ENCODE assay signal across 8 cellular contexts in the genomic region with DNA sequence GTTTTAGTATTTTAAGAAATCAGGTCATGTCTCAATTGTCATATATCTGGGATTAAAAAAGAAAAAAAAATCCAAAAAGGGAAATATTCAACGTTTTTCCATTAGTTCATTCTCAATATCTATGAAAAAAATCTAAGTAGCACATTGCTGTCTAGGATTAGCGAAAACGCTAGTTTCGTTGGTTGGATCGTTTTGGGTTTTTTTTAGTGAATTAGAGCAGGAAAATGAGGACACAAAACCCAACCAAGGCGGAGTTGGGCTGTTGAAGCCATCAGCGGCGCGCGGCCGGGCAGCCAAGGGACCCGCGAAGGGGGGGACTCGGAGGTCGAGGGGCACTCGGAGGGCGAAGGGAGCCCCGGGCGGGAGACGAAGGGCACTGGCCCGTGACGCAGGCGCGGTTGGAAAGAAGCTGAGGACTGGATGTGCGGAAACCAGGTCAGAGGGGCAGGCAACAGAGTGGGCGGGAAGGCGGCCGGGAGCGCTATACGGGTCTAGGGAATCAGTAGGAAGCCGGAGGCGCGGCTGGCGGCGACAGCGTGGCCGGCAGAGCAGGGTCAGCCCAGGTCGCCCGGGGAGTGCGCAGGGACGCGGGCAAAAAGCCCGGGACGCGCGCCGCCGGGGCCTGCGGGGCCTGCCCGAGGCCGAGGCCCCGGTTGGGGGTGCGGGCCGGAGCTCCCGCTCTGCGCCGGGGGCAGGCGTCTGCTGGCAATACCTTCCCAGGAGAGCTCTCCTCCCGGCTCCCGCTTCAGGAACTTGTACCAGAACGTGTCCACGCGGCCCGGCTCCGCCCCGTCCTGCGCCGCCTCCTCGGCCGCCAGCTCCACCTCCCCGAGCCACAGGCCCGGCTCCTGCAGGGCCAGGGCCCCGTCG. TPM values are rescaled to one million over a fixed set of nuclear protein-coding genes. Genes with fewer than 3 reads are reported as not detected.
DNase-seq lines count a peak whose midpoint lies in the region; ATAC-seq and TF ChIP-seq lines count a peak whose summit lies in the region.

No MANE protein-coding gene starts in this region.

- H3K9me3 Mint-ChIP-seq in activated T-cell treated with anti-CD3 and anti-CD28 coated beads, Interleukin-2, amount 50 U/mL, for 24 hours: peaks cover 8% of the 10 kb centered on the region

- H3K9me3 ChIP-seq in OCI-LY7 (ENCODE audit: low read length) (peaks cover 12% of the 10 kb centered on the region; the same call in 1 of the 2 replicates), muscle layer of duodenum (ENCODE audit: control insufficient read depth in 1 of 2, low read length in 2 of 2) (no peaks in the 10 kb centered on the region)

- H3K36me3 ChIP-seq in OCI-LY7 (ENCODE audit: insufficient read depth, low read length) (peaks cover 17% of the 10 kb centered on the region), muscle layer of duodenum (ENCODE audit: control insufficient read depth in 1 of 2, insufficient read depth in 2 of 2, low read length in 2 of 2) (peaks cover 0 to 8% of the 10 kb centered on the region in 2 donors)

- BruUV-seq in OCI-LY7 (replicated peaks; lab: Mats Ljungman, UMichigan): no TSS peak

- no peak for TF ChIP-seq CTCF in OCI-LY7 (conservative IDR thresholded peaks at IDR 0.05; ENCODE audit: low read length)

- H3K27me3 ChIP-seq in muscle layer of duodenum (ENCODE audit: low read depth, low read length): no peaks in the 10 kb centered on the region

- peaks cover 14% of the 10 kb centered on the region for H3K36me3 Mint-ChIP-seq in activated T-cell treated with anti-CD3 and anti-CD28 coated beads, Interleukin-2, amount 50 U/mL, for 24 hours (ENCODE audit: low read depth)

- H3K4me3 ChIP-seq in OCI-LY7 (ENCODE audit: low read depth, low read length, poor library complexity, severe bottlenecking) (peak overlapping the region; percentile 91), muscle layer of duodenum (ENCODE audit: low read depth in 1 of 2, low read length in 2 of 2) (peak overlapping the region; percentile 82 to 89)

- H3K4me1 Mint-ChIP-seq in activated T-cell treated with anti-CD3 and anti-CD28 coated beads, Interleukin-2, amount 50 U/mL, for 24 hours (ENCODE audit: low read depth): peaks cover 37% of the 10 kb centered on the region

- no peaks in the 10 kb centered on the region for H4K20me1 ChIP-seq in OCI-LY7 (ENCODE audit: insufficient read depth, low read length)

- ATAC-seq in GM21529 (IDR thresholded peaks at IDR 0.05; ENCODE audit: unreplicated experiment): peak; percentile 65
- ATAC-seq in esophagus mucosa: peak; percentile 98

- POLR2A ChIA-PET in OCI-LY7 (lab: Charles Lee): interaction anchor here (0.6 to 3.6 kb wide), 15 partner anchors 8 to 230 kb away, joined by 3 to 23 read pairs (median 4); partner anchors contain the start of genes FBXO30 and SHPRH

- H3K4me1 ChIP-seq in OCI-LY7 (ENCODE audit: insufficient read depth, low read length, poor library complexity, severe bottlenecking) (peaks cover 21% of the 10 kb centered on the region), muscle layer of duodenum (ENCODE audit: control insufficient read depth in 1 of 2, insufficient read depth in 2 of 2, low read length in 2 of 2) (peaks cover 17 to 19% of the 10 kb centered on the region in 2 donors)

- DNase-seq in DMS 273 (lab: John Stamatoyannopoulos, UW; ENCODE audit: unreplicated experiment) (peak; percentile 96), HuH-7.5 (ENCODE audit: low spot score) (peak; percentile 67), OCI-LY7 (ENCODE audit: low spot score) (peak; percentile 78)
- DNase-seq in activated T-cell treated with anti-CD3 and anti-CD28 coated beads, Interleukin-2, amount 50 U/mL, for 24 hours: peak; percentile 89
- peak; percentile 50 to 75 for DNase-seq in stimulated activated CD8-positive, alpha-beta memory T cell treated with anti-CD3 and anti-CD28 coated beads, Interleukin-7, amount 100 ng/mL, for 4 hours (ENCODE audit: low read depth in 2 of 2)

- no peaks in the 10 kb centered on the region for H3K9me2 ChIP-seq in OCI-LY7 (ENCODE audit: insufficient read depth, low read length)

- peak overlapping the region; percentile 97 for H3K27ac Mint-ChIP-seq in activated T-cell treated with anti-CD3 and anti-CD28 coated beads, Interleukin-2, amount 50 U/mL, for 24 hours

- H3K79me2 ChIP-seq in OCI-LY7 (ENCODE audit: insufficient read depth, low read depth, low read length): peaks cover 47% of the 10 kb centered on the region; the same call in 1 of the 2 replicates

- H3K27me3 Mint-ChIP-seq in activated T-cell treated with anti-CD3 and anti-CD28 coated beads, Interleukin-2, amount 50 U/mL, for 24 hours: no peaks in the 10 kb centered on the region

- H3K27ac ChIP-seq in OCI-LY7 (ENCODE audit: low read depth, low read length, poor library complexity, severe bottlenecking) (peak overlapping the region; percentile 86), muscle layer of duodenum (ENCODE audit: low read length) (peak overlapping the region; percentile 96)

- intact Hi-C loops in OCI-LY7 (cut with micrococcal nuclease; ENCODE audit: unreplicated experiment): loop anchor here (1.0 to 10.0 kb wide), 5 partner anchors 131 to 1520 kb away; partner anchors contain the start of gene SHPRH

- H2AFZ ChIP-seq in OCI-LY7 (ENCODE audit: low read length): peak overlapping the region; percentile 84

- CTCF ChIA-PET in OCI-LY7 (lab: Charles Lee; ENCODE audit: unreplicated experiment): no interaction called here

- H3K4me3 Mint-ChIP-seq in activated T-cell treated with anti-CD3 and anti-CD28 coated beads, Interleukin-2, amount 50 U/mL, for 24 hours: peak overlapping the region; percentile 89

- peak overlapping the region; percentile 92 for H3K4me2 ChIP-seq in OCI-LY7 (ENCODE audit: low read length)

RNA-seq across cellular contexts. Expression of gene EPM2A, which starts 0.6 kb away (rescaled TPM):
- total RNA-seq in OCI-LY7 (2014; rRNA removed; shearing (Covaris generic)): 31.2 and 39.2 TPM in 2 replicates
- total RNA-seq in OCI-LY7 (2022) (34.9 and 40.0 TPM in 2 replicates), esophagus mucosa (3.8 TPM)

Comparison
In these comparisons a context has a peak if more than half of its experiments do, and no peak if none do; other contexts are left out.
1. Peak in every context shown above with its lines: DNase-seq, ATAC-seq, H3K4me3 ChIP-seq and H3K27ac ChIP-seq.